Comparison of ENCODE assay signal across 33 cellular contexts in the genomic region with DNA sequence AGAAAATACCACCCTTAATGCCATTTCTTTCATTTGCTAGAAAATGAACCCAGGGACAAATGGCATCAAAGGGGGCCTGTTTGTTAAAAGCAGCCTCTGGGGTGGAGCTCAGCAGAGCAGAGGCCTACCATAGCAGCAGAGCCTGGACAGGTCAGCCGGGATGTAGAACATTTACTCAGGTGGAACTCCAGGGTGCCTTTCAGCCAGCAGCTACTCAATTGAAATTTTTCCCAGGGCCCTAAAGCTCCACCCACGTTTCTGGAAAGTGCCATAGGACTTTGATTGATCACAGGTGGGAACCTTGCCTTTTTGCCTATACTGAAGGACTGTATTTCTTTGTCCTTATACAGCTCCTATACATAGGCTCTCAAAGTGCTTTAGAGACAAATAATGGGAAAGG.
"Had no signal": no experiment of that assay in that cellular context is flagged by ENCODE, and none has a peak within 500 bp of the region (broad histone marks: within the 10 kb centered on the region; RNA-seq: fewer than 3 reads in every experiment).

No MANE protein-coding gene starts in this region.

- H3K4me1 Mint-ChIP-seq: activated B cell treated with CpG ODN at 0.5 μM for 24 hours; activated CD4-positive, alpha-beta T cell treated with anti-CD3 and anti-CD28 coated beads, Interleukin-2, amount 10 ng/mL, durations not matched to agents 24 days and 14 days; activated CD8-positive, alpha-beta memory T cell treated with anti-CD3 and anti-CD28 coated beads, Interleukin-2, amount 10 ng/mL, durations not matched to agents 7 days and 5 days; activated naive CD4-positive, alpha-beta T cell treated with anti-CD3 and anti-CD28 coated beads, Interleukin-2, amount 50 U/mL, for 24 hours; activated naive CD8-positive, alpha-beta T cell treated with anti-CD3 and anti-CD28 coated beads for 36 hours; activated naive CD8-positive, alpha-beta T cell treated with anti-CD3 and anti-CD28 coated beads, Interleukin-2, amount 50 U/mL, for 24 hours; brain; central memory CD8-positive, alpha-beta T cell; endodermal cell; T-helper 17 cell had no signal

- ATAC-seq: activated CD4-positive, CD25-positive, alpha-beta regulatory T cell treated with anti-CD3 and anti-CD28 coated beads, Interleukin-2, amount 50 U/mL, for 24 hours; activated CD8-positive, alpha-beta memory T cell treated with anti-CD3 and anti-CD28 coated beads, Interleukin-2, amount 10 ng/mL, durations not matched to agents 7 days and 5 days; activated CD8-positive, alpha-beta T cell treated with anti-CD3 and anti-CD28 coated beads, Interleukin-2, amount 10 ng/mL, durations not matched to agents 7 days and 5 days; activated naive CD8-positive, alpha-beta T cell treated with anti-CD3 and anti-CD28 coated beads, Interleukin-2, amount 50 U/mL, for 24 hours; esophagus mucosa; T-helper 17 cell had no signal

- H3K27ac Mint-ChIP-seq: activated B cell treated with CpG ODN at 0.5 μM for 24 hours; activated CD4-positive, alpha-beta memory T cell treated with anti-CD3 and anti-CD28 coated beads for 36 hours; activated CD4-positive, alpha-beta T cell treated with anti-CD3 and anti-CD28 coated beads, Interleukin-2, amount 10 ng/mL, durations not matched to agents 24 days and 14 days; activated CD8-positive, alpha-beta memory T cell treated with anti-CD3 and anti-CD28 coated beads, Interleukin-2, amount 10 ng/mL, durations not matched to agents 7 days and 5 days; activated CD8-positive, alpha-beta T cell treated with anti-CD3 and anti-CD28 coated beads, Interleukin-2, amount 10 ng/mL, durations not matched to agents 7 days and 5 days; activated naive CD4-positive, alpha-beta T cell treated with anti-CD3 and anti-CD28 coated beads for 36 hours; activated naive CD4-positive, alpha-beta T cell treated with anti-CD3 and anti-CD28 coated beads, Interleukin-2, amount 50 U/mL, for 24 hours; activated naive CD8-positive, alpha-beta T cell treated with anti-CD3 and anti-CD28 coated beads for 36 hours; activated naive CD8-positive, alpha-beta T cell treated with anti-CD3 and anti-CD28 coated beads, Interleukin-2, amount 50 U/mL, for 24 hours; activated T-helper 1 cell treated with anti-CD3 and anti-CD28 coated beads, Interleukin-12 subunit alpha, Interleukin-12 subunit beta, Interleukin-2, Interleukin-4 antibody, amounts not matched to agents 30 ng/mL and 10 ng/mL and 1 ng/mL, durations not matched to agents 14 hours and 24 hours and 36 hours; activated T-helper 2 cell treated with anti-CD3 and anti-CD28 coated beads, Interferon-gamma antibody, Interleukin-2, Interleukin-4, amounts not matched to agents 10 μg/mL and 5 μg/mL and 100 μg/mL, durations not matched to agents 14 hours and 24 hours and 36 hours; brain; dendritic cell treated with granulocyte-macrophage colony-stimulating factor and Interleukin-4, amounts not matched to agents 40 ng/mL and 50 ng/mL, for 4 days; endodermal cell; T-helper 17 cell; T-helper 2 cell treated with Interferon-gamma antibody and Interleukin-4, amounts not matched to agents 5 μg/mL and 100 μg/mL, for 36 hours had no signal

- DNase-seq: activated B cell treated with CpG ODN at 0.5 μM for 24 hours; activated CD4-positive, alpha-beta memory T cell treated with anti-CD3 and anti-CD28 coated beads for 36 hours; activated CD4-positive, alpha-beta T cell treated with anti-CD3 and anti-CD28 coated beads, Interleukin-2, amount 10 ng/mL, durations not matched to agents 24 days and 14 days; activated CD8-positive, alpha-beta memory T cell treated with anti-CD3 and anti-CD28 coated beads, Interleukin-2, amount 10 ng/mL, durations not matched to agents 7 days and 5 days; activated CD8-positive, alpha-beta memory T cell treated with anti-CD3 and anti-CD28 coated beads, Interleukin-2, amount 50 U/mL, for 4 hours; activated CD8-positive, alpha-beta T cell treated with anti-CD3 and anti-CD28 coated beads, Interleukin-2, amount 10 ng/mL, durations not matched to agents 7 days and 5 days; activated effector memory CD4-positive, alpha-beta T cell treated with anti-CD3 and anti-CD28 coated beads, Interleukin-2, amount 50 U/mL, for 16 hours; activated naive CD4-positive, alpha-beta T cell treated with anti-CD3 and anti-CD28 coated beads for 36 hours; activated naive CD8-positive, alpha-beta T cell treated with anti-CD3 and anti-CD28 coated beads for 36 hours; activated naive CD8-positive, alpha-beta T cell treated with anti-CD3 and anti-CD28 coated beads, Interleukin-2, amount 50 U/mL, for 24 hours; activated T-cell treated with anti-CD3 and anti-CD28 coated beads, Interleukin-2, amount 50 U/mL, for 1 hour; activated T-cell treated with anti-CD3 and anti-CD28 coated beads, Interleukin-2, amount 50 U/mL, for 48 hours; adrenal gland; amygdala; aorta; dorsolateral prefrontal cortex; effector memory CD4-positive, alpha-beta T cell; foreskin fibroblast; head of caudate nucleus; T-helper 17 cell; T1000; WERI-Rb-1 had no signal

- H3K27me3 ChIP-seq: adrenal gland, dorsolateral prefrontal cortex had no signal

- H3K36me3 Mint-ChIP-seq: activated CD4-positive, alpha-beta memory T cell treated with anti-CD3 and anti-CD28 coated beads for 36 hours; activated CD8-positive, alpha-beta memory T cell treated with anti-CD3 and anti-CD28 coated beads, Interleukin-2, amount 10 ng/mL, durations not matched to agents 7 days and 5 days; activated naive CD4-positive, alpha-beta T cell treated with anti-CD3 and anti-CD28 coated beads, Interleukin-2, amount 50 U/mL, for 24 hours; activated naive CD8-positive, alpha-beta T cell treated with anti-CD3 and anti-CD28 coated beads for 36 hours had no signal

- H3K4me3 Mint-ChIP-seq: activated B cell treated with CpG ODN at 0.5 μM for 24 hours; activated CD4-positive, alpha-beta memory T cell treated with anti-CD3 and anti-CD28 coated beads for 36 hours; activated CD4-positive, alpha-beta T cell treated with anti-CD3 and anti-CD28 coated beads, Interleukin-2, amount 10 ng/mL, durations not matched to agents 24 days and 14 days; activated CD8-positive, alpha-beta memory T cell treated with anti-CD3 and anti-CD28 coated beads, Interleukin-2, amount 10 ng/mL, durations not matched to agents 7 days and 5 days; activated CD8-positive, alpha-beta T cell treated with anti-CD3 and anti-CD28 coated beads, Interleukin-2, amount 10 ng/mL, durations not matched to agents 7 days and 5 days; activated naive CD4-positive, alpha-beta T cell treated with anti-CD3 and anti-CD28 coated beads for 36 hours; activated naive CD4-positive, alpha-beta T cell treated with anti-CD3 and anti-CD28 coated beads, Interleukin-2, amount 50 U/mL, for 24 hours; activated naive CD8-positive, alpha-beta T cell treated with anti-CD3 and anti-CD28 coated beads for 36 hours; activated naive CD8-positive, alpha-beta T cell treated with anti-CD3 and anti-CD28 coated beads, Interleukin-2, amount 50 U/mL, for 24 hours; activated T-helper 1 cell treated with anti-CD3 and anti-CD28 coated beads, Interleukin-12 subunit alpha, Interleukin-12 subunit beta, Interleukin-2, Interleukin-4 antibody, amounts not matched to agents 30 ng/mL and 10 ng/mL and 1 ng/mL, durations not matched to agents 14 hours and 24 hours and 36 hours; brain; central memory CD8-positive, alpha-beta T cell; dendritic cell treated with granulocyte-macrophage colony-stimulating factor and Interleukin-4, amounts not matched to agents 40 ng/mL and 50 ng/mL, for 4 days; endodermal cell; T-helper 17 cell; T-helper 2 cell treated with Interferon-gamma antibody and Interleukin-4, amounts not matched to agents 5 μg/mL and 100 μg/mL, for 36 hours had no signal

- H3K4me3 ChIP-seq: adrenal gland, coronary artery, dorsolateral prefrontal cortex had no signal

- H3K9me3 Mint-ChIP-seq: activated naive CD4-positive, alpha-beta T cell treated with anti-CD3 and anti-CD28 coated beads, Interleukin-2, amount 50 U/mL, for 24 hours; activated naive CD8-positive, alpha-beta T cell treated with anti-CD3 and anti-CD28 coated beads, Interleukin-2, amount 50 U/mL, for 24 hours; activated T-helper 1 cell treated with anti-CD3 and anti-CD28 coated beads, Interleukin-12 subunit alpha, Interleukin-12 subunit beta, Interleukin-2, Interleukin-4 antibody, amounts not matched to agents 30 ng/mL and 10 ng/mL and 1 ng/mL, durations not matched to agents 14 hours and 24 hours and 36 hours; dendritic cell treated with granulocyte-macrophage colony-stimulating factor and Interleukin-4, amounts not matched to agents 40 ng/mL and 50 ng/mL, for 4 days; T-helper 2 cell treated with Interferon-gamma antibody and Interleukin-4, amounts not matched to agents 5 μg/mL and 100 μg/mL, for 36 hours had no signal

- H3K27me3 Mint-ChIP-seq: activated B cell treated with CpG ODN at 0.5 μM for 24 hours; activated CD4-positive, alpha-beta memory T cell treated with anti-CD3 and anti-CD28 coated beads for 36 hours; activated CD8-positive, alpha-beta memory T cell treated with anti-CD3 and anti-CD28 coated beads, Interleukin-2, amount 10 ng/mL, durations not matched to agents 7 days and 5 days; activated naive CD4-positive, alpha-beta T cell treated with anti-CD3 and anti-CD28 coated beads, Interleukin-2, amount 50 U/mL, for 24 hours; activated naive CD8-positive, alpha-beta T cell treated with anti-CD3 and anti-CD28 coated beads for 36 hours; activated naive CD8-positive, alpha-beta T cell treated with anti-CD3 and anti-CD28 coated beads, Interleukin-2, amount 50 U/mL, for 24 hours; central memory CD8-positive, alpha-beta T cell; T-helper 17 cell had no signal

- H3K36me3 ChIP-seq: adrenal gland, WERI-Rb-1 had no signal
